ENCODE assay signal across 20 cellular contexts in the genomic region with DNA sequence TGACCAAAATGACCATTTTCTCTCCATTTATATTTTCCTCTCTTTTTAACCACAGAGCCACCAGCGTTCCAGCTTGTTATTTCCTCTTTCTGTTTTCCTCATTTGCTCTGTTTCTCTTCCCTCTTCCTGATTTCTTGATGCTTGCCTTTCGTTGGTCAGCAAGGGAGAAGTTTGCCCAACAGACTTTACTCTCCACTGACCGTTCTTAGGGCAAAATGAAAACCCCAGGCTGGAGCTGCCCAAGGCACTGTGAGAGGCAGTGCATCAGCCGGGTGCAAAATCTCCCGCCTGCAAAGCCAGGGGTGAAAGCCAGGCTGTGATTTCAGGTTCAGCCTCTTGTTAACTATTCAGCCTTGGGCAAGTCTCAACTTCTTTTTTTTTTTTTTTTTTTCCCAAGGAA. TPM values are rescaled to one million over a fixed set of nuclear protein-coding genes. Genes with fewer than 3 reads are reported as not detected.
A peak's percentile ranks its signal among the peaks of the same experiment; 100 is the strongest.
DNase-seq lines count a peak whose midpoint lies in the region; ATAC-seq, FAIRE-seq and TF ChIP-seq lines count a peak whose summit lies in the region.
"Had no signal": no experiment of that assay in that cellular context is flagged by ENCODE, and none has a peak within 500 bp of the region (broad histone marks: within the 10 kb centered on the region; RNA-seq: fewer than 3 reads in every experiment).

No MANE protein-coding gene starts in this region.

- H3K4me3 ChIP-seq in PC-9: no peak overlapping the region
- H3K4me3 ChIP-seq in HepG2 (replicated peaks in 1 of 3; ENCODE audit: insufficient read depth in 1 of 3, low read depth in 2 of 3, low read length in 3 of 3): 0 out of 6 replicates have a peak overlapping the region, but pooled peaks of 1 of the 3 experiments have one; percentile 3
- no peak overlapping the region for H3K4me3 ChIP-seq in brain microvascular endothelial cell (ENCODE audit: low read depth, low read length)
- H3K4me3 ChIP-seq: body of pancreas, colonic mucosa, thoracic aorta had no signal

- no peak overlapping the region for H3K27ac ChIP-seq in PC-9
- H3K27ac ChIP-seq in HepG2 (ENCODE audit: extremely low read length, insufficient read depth, low read length): no peak overlapping the region
- H3K27ac ChIP-seq in brain microvascular endothelial cell: no peak overlapping the region
- H3K27ac ChIP-seq: colonic mucosa, thoracic aorta had no signal

- no peaks in the 10 kb centered on the region for H3K36me3 Mint-ChIP-seq in type B pancreatic cell
- H3K36me3 Mint-ChIP-seq: CD8-positive, alpha-beta T cell had no signal

- TF ChIP-seq EP300 in HepG2 (IDR thresholded peaks at IDR 0.05; ENCODE audit: low read depth in 2 of 2, low read length in 2 of 2): no peak
- TF ChIP-seq EP300 in HepG2 (CRISPR knock-in tag; IDR thresholded peaks at IDR 0.05; ENCODE audit: borderline replicate concordance): no peak

- H3K9me3 ChIP-seq in PC-9 (ENCODE audit: insufficient read depth, low read depth) (no peaks in the 10 kb centered on the region), HepG2 (ENCODE audit: low read length) (no peaks in the 10 kb centered on the region)
- H3K9me3 ChIP-seq: body of pancreas, colonic mucosa, thoracic aorta had no signal

- peak; percentile 63 for ATAC-seq in Right ventricle myocardium superior (ENCODE audit: poor library complexity)
- no peak for ATAC-seq in HepG2
- ATAC-seq: body of pancreas; CD8-positive, alpha-beta T cell; PC-3 had no signal

- no peak for TF ChIP-seq POLR2A in HepG2 (IDR thresholded peaks at IDR 0.05; ENCODE audit: insufficient read depth in 1 of 2, low read depth in 2 of 2, low read length in 2 of 2)

- 28% methylated on average over 5 of the region's 5 CpGs for WGBS in HepG2 (ENCODE audit: low lambda C conversion rate)

- BruUV-seq in PC-9 (replicated peaks; lab: Mats Ljungman, UMichigan): no TSS peak
- no TSS peak for BruUV-seq in HepG2 (replicated peaks; lab: Mats Ljungman, UMichigan)

- H3K36me3 ChIP-seq in PC-9 (ENCODE audit: low read depth) (no peaks in the 10 kb centered on the region), HepG2 (replicated peaks in 1 of 2; ENCODE audit: control insufficient read depth in 1 of 2, insufficient read depth in 2 of 2, low read length in 2 of 2) (no peaks in the 10 kb centered on the region), brain microvascular endothelial cell (replicated peaks) (no peaks in the 10 kb centered on the region)
- H3K36me3 ChIP-seq: colonic mucosa, thoracic aorta had no signal

- no peaks in the 10 kb centered on the region for H3K79me2 ChIP-seq in PC-9 (ENCODE audit: low read depth)
- H3K79me2 ChIP-seq in HepG2 (ENCODE audit: insufficient read depth, low read length): no peaks in the 10 kb centered on the region

- POLR2A ChIA-PET in PC-9 (lab: Charles Lee; ENCODE audit: unreplicated experiment): no interaction called here
- POLR2A ChIA-PET in HepG2 (lab: Yijun Ruan, JAX): no interaction called here

- H3K4me1 ChIP-seq in PC-9 (replicated peaks; ENCODE audit: insufficient read depth) (peaks cover 6% of the 10 kb centered on the region; the same call in 1 of the 2 replicates), HepG2 (ENCODE audit: insufficient read depth, low read length) (peaks cover 21% of the 10 kb centered on the region)
- H3K4me1 ChIP-seq: body of pancreas, colonic mucosa had no signal

- peak overlapping the region; percentile 20; the same call in 1 of the 2 replicates for H3K4me2 ChIP-seq in PC-9
- H3K4me2 ChIP-seq in HepG2 (ENCODE audit: low read depth, low read length): peak overlapping the region; percentile 58

- peak overlapping the region; percentile 57 for H3K27ac Mint-ChIP-seq in type B pancreatic cell
- H3K27ac Mint-ChIP-seq: activated T-helper 2 cell treated with anti-CD3 and anti-CD28 coated beads, Interferon-gamma antibody, Interleukin-2, Interleukin-4, amounts not matched to agents 10 μg/mL and 5 μg/mL and 100 μg/mL, durations not matched to agents 14 hours and 24 hours and 36 hours; CD8-positive, alpha-beta T cell had no signal

- no peak for FAIRE-seq in HepG2 (lab: Jason Lieb, UNC)
- FAIRE-seq: endometrium, kidney had no signal

- no peak overlapping the region for H3K9ac ChIP-seq in HepG2 (ENCODE audit: insufficient read depth, low read depth, low read length)

- H3K27me3 Mint-ChIP-seq in type B pancreatic cell: no peaks in the 10 kb centered on the region

- intact Hi-C loops in Right ventricle myocardium superior (cut with DNase I): no loop called here
- intact Hi-C loops in cardiac septum (cut with DNase I): no loop called here
- intact Hi-C loops in PC-9 (cut with micrococcal nuclease; ENCODE audit: unreplicated experiment): no loop called here
- intact Hi-C loops in HepG2 (cut with micrococcal nuclease; ENCODE audit: unreplicated experiment): no loop called here

- H3K4me1 Mint-ChIP-seq in type B pancreatic cell (ENCODE audit: unreplicated experiment): peaks cover 6% of the 10 kb centered on the region

- DNase-seq in Right ventricle myocardium superior (no peak), cardiac septum (ENCODE audit: low spot score) (no peak), PC-9 (no peak), HepG2 (ENCODE audit: low spot score) (no peak), type B pancreatic cell (ENCODE audit: extremely low spot score, unreplicated experiment) (no peak), G401 (ENCODE audit: low spot score) (no peak), occipital lobe (lab: John Stamatoyannopoulos, UW) (no peak), brain microvascular endothelial cell (no peak)
- DNase-seq: activated CD4-positive, alpha-beta T cell treated with anti-CD3 and anti-CD28 coated beads for 48 hours; CD8-positive, alpha-beta T cell; colonic mucosa; DMS79; kidney; NCI-H1092; NCI-H524; PC-3 had no signal

- TF ChIP-seq RAD21 in HepG2 (CRISPR knock-in tag; IDR thresholded peaks at IDR 0.05): no peak

- H3K27me3 ChIP-seq in PC-9 (ENCODE audit: insufficient read depth, low read depth) (no peaks in the 10 kb centered on the region), HepG2 (ENCODE audit: control insufficient read depth in 1 of 2, insufficient read depth in 2 of 2, low read length in 2 of 2) (no peaks in the 10 kb centered on the region), brain microvascular endothelial cell (replicated peaks) (no peaks in the 10 kb centered on the region)
- H3K27me3 ChIP-seq: body of pancreas, colonic mucosa had no signal

- H3K9me2 ChIP-seq in PC-9 (ENCODE audit: insufficient read depth): no peaks in the 10 kb centered on the region

- H2AFZ ChIP-seq in PC-9 (no peak overlapping the region), HepG2 (ENCODE audit: low read length) (no peak overlapping the region)

- in situ Hi-C loops in HepG2 (cut with HindIII; ENCODE audit: extremely low pct_ligation_motif_present, low pct_unique_long_range_greater_than_20kb): no loop called here
- in situ Hi-C loops in G401 (cut with HindIII; ENCODE audit: low sequenced_read_pairs): no loop called here
- in situ Hi-C loops in brain microvascular endothelial cell (cut with HindIII; ENCODE audit: low pct_ligation_motif_present, low sequenced_read_pairs): no loop called here

- no peaks in the 10 kb centered on the region for H3F3A ChIP-seq in PC-9 (ENCODE audit: insufficient read depth, low read depth)

- H3K9me3 Mint-ChIP-seq in type B pancreatic cell: no peaks in the 10 kb centered on the region
- H3K9me3 Mint-ChIP-seq: activated T-helper 2 cell treated with anti-CD3 and anti-CD28 coated beads, Interferon-gamma antibody, Interleukin-2, Interleukin-4, amounts not matched to agents 10 μg/mL and 5 μg/mL and 100 μg/mL, durations not matched to agents 14 hours and 24 hours and 36 hours; CD8-positive, alpha-beta T cell had no signal

- no peaks in the 10 kb centered on the region for H4K20me1 ChIP-seq in PC-9 (ENCODE audit: insufficient read depth)
- no peaks in the 10 kb centered on the region for H4K20me1 ChIP-seq in HepG2 (ENCODE audit: insufficient read depth, low read length)

- H3K4me3 Mint-ChIP-seq in type B pancreatic cell: peak overlapping the region; percentile 69
- H3K4me3 Mint-ChIP-seq: CD8-positive, alpha-beta T cell had no signal

- CTCF ChIA-PET in PC-9 (lab: Charles Lee) (no interaction called here), HepG2 (lab: Yijun Ruan, JAX; ENCODE audit: low intra/inter-chr PET ratio, low total read pairs) (no interaction called here)

- TF ChIP-seq CTCF in PC-9 (conservative IDR thresholded peaks at IDR 0.05) (no peak), HepG2 (CRISPR knock-in tag; IDR thresholded peaks at IDR 0.05) (no peak), type B pancreatic cell (conservative IDR thresholded peaks at IDR 0.05) (no peak), brain microvascular endothelial cell (IDR thresholded peaks at IDR 0.05; ENCODE audit: low read depth, low read length, missing control alignments) (no peak)

RNA-seq across cellular contexts. Expression of a gene that starts 26.1 kb away (rescaled TPM):
- 268 TPM for total RNA-seq in Right ventricle myocardium superior
- 318 TPM for total RNA-seq in cardiac septum
- 306 and 350 TPM in 2 replicates for total RNA-seq in PC-9 (2021)
- 154 and 315 TPM in 2 replicates for total RNA-seq in HepG2 (2016; rRNA removed; fragmentation: Illumina TruSeq; extraction: Trizol)
- total RNA-seq in HepG2 (2016; cell fraction: cytosol; rRNA removed; fragmentation: Illumina TruSeq; extraction: Trizol; ENCODE audit: low read depth): 34.6 and 35.6 TPM in 2 replicates
- total RNA-seq in HepG2 (2016; cell fraction: insoluble cytoplasmic fraction; rRNA removed; fragmentation: Illumina TruSeq; extraction: Trizol): 137 and 320 TPM in 2 replicates
- total RNA-seq in HepG2 (2016; cell fraction: membrane; rRNA removed; fragmentation: Illumina TruSeq; extraction: Trizol): 41.4 and 45.9 TPM in 2 replicates
- 264 and 296 TPM in 2 replicates for total RNA-seq in HepG2 (2016; cell fraction: nucleus; rRNA removed; fragmentation: Illumina TruSeq; extraction: Trizol)
- polyA plus RNA-seq in HepG2 (2011; rRNA removed): 591 and 594 TPM in 2 replicates
- 396 and 486 TPM in 2 replicates for polyA plus RNA-seq in HepG2 (2011; cell fraction: cytosol; rRNA removed)
- polyA plus RNA-seq in HepG2 (2011; cell fraction: nucleus; rRNA removed): 223 and 286 TPM in 2 replicates
- 481 and 597 TPM in 2 replicates for polyA plus RNA-seq in HepG2 (2012)
- polyA plus RNA-seq in HepG2 (2016; cell fraction: cytosol; fragmentation: Illumina TruSeq; extraction: Trizol; ENCODE audit: low read depth): 12.9 and 14.3 TPM in 2 replicates
- 150 and 155 TPM in 2 replicates for polyA plus RNA-seq in HepG2 (2016; cell fraction: insoluble cytoplasmic fraction; fragmentation: Illumina TruSeq; extraction: Trizol; ENCODE audit: low read depth)
- polyA plus RNA-seq in HepG2 (2016; cell fraction: membrane; fragmentation: Illumina TruSeq; extraction: Trizol; ENCODE audit: low read depth): 25.1 and 29.6 TPM in 2 replicates
- polyA plus RNA-seq in HepG2 (2016; cell fraction: nucleus; fragmentation: Illumina TruSeq; extraction: Trizol; ENCODE audit: insufficient read depth, low read depth): 409 and 433 TPM in 2 replicates
- 59.6 and 259 TPM in 2 replicates for polyA minus RNA-seq in HepG2 (2011; rRNA and poly(A)+ RNA removed; ENCODE audit: low replicate concordance)
- 166 and 220 TPM in 2 replicates for polyA minus RNA-seq in HepG2 (2011; cell fraction: cytosol; rRNA and poly(A)+ RNA removed)
- polyA minus RNA-seq in HepG2 (2011; cell fraction: nucleus; rRNA and poly(A)+ RNA removed): 124 and 168 TPM in 2 replicates
- 207 and 254 TPM in 2 replicates for total RNA-seq in type B pancreatic cell (ENCODE audit: low replicate concordance)
- 217 and 237 TPM in 2 replicates for total RNA-seq in G401 (2014; rRNA removed; shearing (Covaris generic))
- 220 TPM for total RNA-seq in occipital lobe

RNA-seq across cellular contexts. Expression of a gene that starts 40.9 kb away (rescaled TPM):
- 4.9 TPM for total RNA-seq in Right ventricle myocardium superior
- total RNA-seq in cardiac septum: 6.7 TPM
- total RNA-seq in PC-9 (2021): 10.3 and 14.6 TPM in 2 replicates
- 5.8 and 7.6 TPM in 2 replicates for total RNA-seq in HepG2 (2016; rRNA removed; fragmentation: Illumina TruSeq; extraction: Trizol)
- 1.8 and 4.1 TPM in 2 replicates for total RNA-seq in HepG2 (2016; cell fraction: cytosol; rRNA removed; fragmentation: Illumina TruSeq; extraction: Trizol; ENCODE audit: low read depth)
- total RNA-seq in HepG2 (2016; cell fraction: insoluble cytoplasmic fraction; rRNA removed; fragmentation: Illumina TruSeq; extraction: Trizol): 4.7 and 5.0 TPM in 2 replicates
- total RNA-seq in HepG2 (2016; cell fraction: membrane; rRNA removed; fragmentation: Illumina TruSeq; extraction: Trizol): 2.4 and 3.3 TPM in 2 replicates
- total RNA-seq in HepG2 (2016; cell fraction: nucleus; rRNA removed; fragmentation: Illumina TruSeq; extraction: Trizol): 8.7 and 10.3 TPM in 2 replicates
- polyA plus RNA-seq in HepG2 (2011; rRNA removed): 5.7 and 8.3 TPM in 2 replicates
- polyA plus RNA-seq in HepG2 (2011; cell fraction: cytosol; rRNA removed): 2.5 and 2.9 TPM in 2 replicates
- 22.9 and 26.5 TPM in 2 replicates for polyA plus RNA-seq in HepG2 (2011; cell fraction: nucleus; rRNA removed)
- 3.2 and 5.1 TPM in 2 replicates for polyA plus RNA-seq in HepG2 (2012)
- polyA plus RNA-seq in HepG2 (2016; cell fraction: cytosol; fragmentation: Illumina TruSeq; extraction: Trizol; ENCODE audit: low read depth): 0.12 and 0.21 TPM in 2 replicates
- polyA plus RNA-seq in HepG2 (2016; cell fraction: insoluble cytoplasmic fraction; fragmentation: Illumina TruSeq; extraction: Trizol; ENCODE audit: low read depth): 4.0 and 4.5 TPM in 2 replicates
- polyA plus RNA-seq in HepG2 (2016; cell fraction: membrane; fragmentation: Illumina TruSeq; extraction: Trizol; ENCODE audit: low read depth): 0.57 and 0.73 TPM in 2 replicates
- 15.4 and 16.4 TPM in 2 replicates for polyA plus RNA-seq in HepG2 (2016; cell fraction: nucleus; fragmentation: Illumina TruSeq; extraction: Trizol; ENCODE audit: insufficient read depth, low read depth)
- polyA minus RNA-seq in HepG2 (2011; rRNA and poly(A)+ RNA removed; ENCODE audit: low replicate concordance): 26.0 and 28.8 TPM in 2 replicates
- 4.9 and 5.3 TPM in 2 replicates for polyA minus RNA-seq in HepG2 (2011; cell fraction: cytosol; rRNA and poly(A)+ RNA removed)
- 10.2 and 19.1 TPM in 2 replicates for polyA minus RNA-seq in HepG2 (2011; cell fraction: nucleus; rRNA and poly(A)+ RNA removed)
- total RNA-seq in type B pancreatic cell (ENCODE audit: low replicate concordance): 13.2 and 13.4 TPM in 2 replicates
- 3.0 and 5.6 TPM in 2 replicates for total RNA-seq in G401 (2014; rRNA removed; shearing (Covaris generic))
- 13.6 TPM for total RNA-seq in occipital lobe
